ENCODE assay signal across 11 cellular contexts in the genomic region with DNA sequence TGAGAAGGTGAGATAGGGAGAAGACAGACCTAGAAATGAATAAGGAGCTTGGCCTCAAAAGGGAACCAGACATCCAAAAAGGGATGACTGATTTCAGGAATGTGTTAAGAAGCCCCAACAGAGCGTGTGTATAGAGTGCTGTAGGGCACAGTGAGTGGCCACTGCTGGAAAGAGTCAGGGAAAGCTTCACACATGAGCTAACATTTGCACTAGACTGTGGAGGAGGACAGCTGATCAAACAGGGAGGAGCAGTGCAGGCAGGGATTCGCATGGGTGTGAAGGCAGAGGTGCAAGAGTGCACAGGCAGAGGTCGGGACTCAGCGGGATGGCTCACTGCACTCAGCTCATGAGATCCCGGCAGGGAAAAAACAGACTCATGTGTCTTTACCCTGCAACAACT.
DNase-seq lines count a peak whose midpoint lies in the region; ATAC-seq, FAIRE-seq and TF ChIP-seq lines count a peak whose summit lies in the region.
"Had no signal": no experiment of that assay in that cellular context is flagged by ENCODE, and none has a peak within 500 bp of the region (broad histone marks: within the 10 kb centered on the region; RNA-seq: fewer than 3 reads in every experiment).

No MANE protein-coding gene starts in this region.

- H2AFZ ChIP-seq in osteoblast (ENCODE audit: low read length) = no peak overlapping the region

- H3K27me3 ChIP-seq in osteoblast (ENCODE audit: insufficient read depth, low read length) = no peaks in the 10 kb centered on the region
- H3K27me3 ChIP-seq: ascending aorta had no signal

- no peaks in the 10 kb centered on the region for H3K79me2 ChIP-seq in osteoblast (ENCODE audit: insufficient read depth, low read length)

- H3K4me2 ChIP-seq in osteoblast (ENCODE audit: insufficient read depth, low read length) = no peak overlapping the region

- no peaks in the 10 kb centered on the region for H3K9me3 ChIP-seq in osteoblast (ENCODE audit: low read depth, low read length)
- H3K9me3 ChIP-seq: ascending aorta had no signal

- H3K36me3 ChIP-seq in osteoblast (ENCODE audit: insufficient read depth, low read length) = peaks cover 77% of the 10 kb centered on the region

- ATAC-seq in HG03097 (IDR thresholded peaks at IDR 0.05; ENCODE audit: low FRiP score, unreplicated experiment) = no peak
- no peak for ATAC-seq in HG03520 (IDR thresholded peaks at IDR 0.05; ENCODE audit: unreplicated experiment)

- in situ Hi-C loops in astrocyte of the spinal cord (cut with HindIII; ENCODE audit: low sequenced_read_pairs) = no loop called here

- DNase-seq in DMS79 (lab: John Stamatoyannopoulos, UW) (peak; percentile 63), NCI-H187 treated with DMSO at 0.1 percent for 48 hours (lab: John Stamatoyannopoulos, UW) (peak; percentile 69), astrocyte of the spinal cord (ENCODE audit: low read depth, low spot score) (peak; percentile 32), osteoblast (ENCODE audit: insufficient read length, low spot score, missing footprints) (peak; percentile 54), frontal cortex (ENCODE audit: low spot score in 2 of 2) (no peak)
- DNase-seq: NCI-H446, RPMI8226 had no signal

- H3K27ac ChIP-seq in osteoblast (ENCODE audit: low read depth, low read length) = no peak overlapping the region
- H3K27ac ChIP-seq: ascending aorta, epithelial cell of prostate had no signal

- no peaks in the 10 kb centered on the region for H3K4me1 ChIP-seq in osteoblast (ENCODE audit: insufficient read depth, low read length)
- H3K4me1 ChIP-seq: ascending aorta had no signal

- peaks cover 7% of the 10 kb centered on the region for H4K20me1 ChIP-seq in osteoblast (ENCODE audit: insufficient read depth, low read length)

- no peak for FAIRE-seq in frontal cortex (lab: Jason Lieb, UNC)

- no peak overlapping the region for H3K4me3 ChIP-seq in astrocyte of the spinal cord (ENCODE audit: low read depth, low read length)
- H3K4me3 ChIP-seq in osteoblast (ENCODE audit: insufficient read depth, low read length) = no peak overlapping the region
- H3K4me3 ChIP-seq: ascending aorta had no signal

- TF ChIP-seq CTCF in astrocyte of the spinal cord (IDR thresholded peaks at IDR 0.05; ENCODE audit: low read depth, low read length) (no peak), osteoblast (IDR thresholded peaks at IDR 0.05; ENCODE audit: extremely low read depth, low read depth, low read length) (no peak)

Comparison
In these comparisons a context has a peak if more than half of its experiments do, and no peak if none do; other contexts are left out.
1. DNase-seq: peak in DMS79 (single experiment), NCI-H187 treated with DMSO at 0.1 percent for 48 hours (single experiment), astrocyte of the spinal cord (single experiment) and osteoblast (single experiment); none in frontal cortex (0 of 2).